In the genomic region with DNA sequence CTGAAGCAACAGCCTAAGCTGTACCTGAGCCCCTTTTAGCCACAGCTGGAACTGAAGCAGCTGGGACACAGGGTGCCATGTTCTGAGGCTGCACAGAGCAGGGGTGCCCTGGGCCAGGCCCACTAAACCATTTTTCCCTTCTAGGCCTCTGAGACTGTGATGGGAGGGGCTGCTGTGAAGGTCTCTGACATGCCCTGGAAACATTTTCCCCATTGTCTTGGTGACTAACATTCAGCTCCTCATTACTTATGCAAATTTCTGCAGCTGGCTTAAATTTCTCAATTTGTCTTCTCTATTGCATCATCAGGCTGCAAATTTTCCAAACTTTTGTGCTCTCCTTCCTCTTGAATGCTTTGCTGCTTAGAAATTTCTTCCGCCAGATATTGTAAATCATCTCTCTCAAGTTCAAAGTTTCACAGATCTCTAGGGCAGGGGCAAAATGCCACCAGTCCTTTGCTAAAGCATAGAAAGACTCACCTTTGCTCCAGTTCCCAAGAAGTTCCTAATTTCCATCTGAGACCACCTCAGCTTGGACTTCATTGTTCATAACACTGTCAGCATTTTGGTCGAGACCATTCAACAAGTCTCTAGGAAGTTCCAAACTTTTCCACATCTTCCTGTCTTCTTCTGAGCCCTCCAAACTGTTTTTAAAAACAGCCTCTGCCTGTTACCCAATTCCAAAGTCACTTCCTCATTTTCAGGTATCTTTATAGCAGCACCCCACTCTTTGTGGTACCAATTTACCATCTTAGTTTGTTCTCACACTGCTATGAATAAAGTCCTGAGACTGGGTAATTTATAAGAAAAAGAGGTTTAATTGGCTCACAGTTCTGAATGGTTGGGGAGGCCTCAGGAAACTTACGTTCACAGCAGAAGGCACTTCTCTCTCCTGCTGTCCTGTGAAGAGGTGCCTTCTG, we compare ENCODE assay signal across 15 cellular contexts. TPM values are rescaled to one million over a fixed set of nuclear protein-coding genes. Genes with fewer than 3 reads are reported as not detected.
A peak's percentile ranks its signal among the peaks of the same experiment; 100 is the strongest.
DNase-seq lines count a peak whose midpoint lies in the region; ATAC-seq, FAIRE-seq and TF ChIP-seq lines count a peak whose summit lies in the region.
"Had no signal": no experiment of that assay in that cellular context is flagged by ENCODE, and none has a peak within 500 bp of the region (broad histone marks: within the 10 kb centered on the region; RNA-seq: fewer than 3 reads in every experiment).

No MANE protein-coding gene starts in this region.

- H2AK5ac ChIP-seq in IMR-90 (ENCODE audit: low read depth, low read length): no peak overlapping the region

- peak overlapping the region; percentile 66 for H3K27ac ChIP-seq in A673 (ENCODE audit: low read depth, low read length, poor library complexity, severe bottlenecking)
- no peak overlapping the region for H3K27ac ChIP-seq in IMR-90 (ENCODE audit: insufficient read depth, low read length)
- H3K27ac ChIP-seq in GM12878 (ENCODE audit: control insufficient read depth, insufficient read depth): no peak overlapping the region
- peak overlapping the region; percentile 34 for H3K27ac ChIP-seq in lower lobe of right lung
- H3K27ac ChIP-seq: ovary had no signal

- H3K4me3 ChIP-seq in A673 (ENCODE audit: low read depth, low read length, poor library complexity, severe bottlenecking): no peak overlapping the region
- H3K4me3 ChIP-seq in IMR-90 (ENCODE audit: insufficient read depth, low read depth, low read length): no peak overlapping the region
- no peak overlapping the region for H3K4me3 ChIP-seq in GM12878
- H3K4me3 ChIP-seq in lower lobe of right lung: no peak overlapping the region
- H3K4me3 ChIP-seq: ovary had no signal

- H4K91ac ChIP-seq in IMR-90 (ENCODE audit: insufficient read depth, low read depth, low read length): no peak overlapping the region

- no peak overlapping the region for H3K14ac ChIP-seq in IMR-90 (replicated peaks; ENCODE audit: low read depth, low read length)

- H3K9me3 ChIP-seq in A673 (ENCODE audit: low read depth, low read length, poor library complexity, severe bottlenecking): no peaks in the 10 kb centered on the region
- H3K9me3 ChIP-seq in IMR-90 (ENCODE audit: control insufficient read depth, insufficient read depth, low read length): no peaks in the 10 kb centered on the region
- H3K9me3 ChIP-seq in GM12878 (replicated peaks; ENCODE audit: control insufficient read depth, insufficient read depth, low read length): no peaks in the 10 kb centered on the region; the same call in 2 of the 3 replicates
- no peaks in the 10 kb centered on the region for H3K9me3 ChIP-seq in lower lobe of right lung
- H3K9me3 ChIP-seq: ovary had no signal

- no peaks in the 10 kb centered on the region for H3K79me2 ChIP-seq in GM12878 (ENCODE audit: control insufficient read depth, insufficient read depth, low read length)

- no peak overlapping the region for H2BK5ac ChIP-seq in IMR-90 (ENCODE audit: low read depth, low read length, poor library complexity, severe bottlenecking)

- no peak for TF ChIP-seq POLR2A in IMR-90 (IDR thresholded peaks at IDR 0.05; ENCODE audit: low read depth, low read length)
- TF ChIP-seq POLR2A in GM12878 (IDR thresholded peaks at IDR 0.05; ENCODE audit: low read depth, low read length): no peak

- ATAC-seq in IMR-90 (ENCODE audit: low read depth) (no peak), GM12878 (no peak), lower lobe of right lung (peak in 1 of 2 donors; percentile 35)
- ATAC-seq: activated CD4-positive, CD25-positive, alpha-beta regulatory T cell treated with anti-CD3 and anti-CD28 coated beads, Interleukin-2, amount 50 U/mL, for 24 hours had no signal

- RAD21 ChIA-PET in GM12878 (lab: Charles Lee; ENCODE audit: unreplicated experiment): no interaction called here

- H3K4me1 ChIP-seq in A673 (ENCODE audit: insufficient read depth, low read length, poor library complexity, severe bottlenecking) (peaks cover 44% of the 10 kb centered on the region), IMR-90 (ENCODE audit: control insufficient read depth, insufficient read depth, low read length) (no peaks in the 10 kb centered on the region), GM12878 (ENCODE audit: control insufficient read depth, insufficient read depth, low read length) (no peaks in the 10 kb centered on the region), lower lobe of right lung (peaks cover 21% of the 10 kb centered on the region)

- no peak overlapping the region for H2BK15ac ChIP-seq in IMR-90 (ENCODE audit: low read depth, low read length)

- no peak overlapping the region for H4K8ac ChIP-seq in IMR-90 (ENCODE audit: low read depth in 2 of 2, low read length in 2 of 2)

- 33% methylated on average over 1 of the region's 3 CpGs; no CpG with 5 or more reads in 1 of the 2 experiments for WGBS in IMR-90 (ENCODE audit: extremely low coverage in 2 of 2, insufficient read length in 1 of 2), 2 experiments
- WGBS in GM12878 (ENCODE audit: insufficient coverage, insufficient replicate concordance, low lambda C conversion rate, missing lambda C conversion rate): 30% methylated on average over 3 of the region's 3 CpGs

- no peak overlapping the region for H2BK20ac ChIP-seq in IMR-90 (ENCODE audit: low read depth, low read length)

- H3K23ac ChIP-seq in IMR-90 (ENCODE audit: low read depth, low read length): no peak overlapping the region

- no peak overlapping the region for H2AK9ac ChIP-seq in IMR-90 (replicated peaks; ENCODE audit: low read depth, low read length, poor library complexity)

- in situ Hi-C loops in IMR-90 (cut with MboI; ENCODE audit: low sequenced_read_pairs) (no loop called here), GM12878 (cut with MboI) (no loop called here)

- peak; percentile 50 for DNase-seq in A673 (ENCODE audit: low spot score)
- DNase-seq in IMR-90: no peak
- DNase-seq in GM12878 (ENCODE audit: low read depth, low spot score): no peak
- DNase-seq in lower lobe of right lung: no peak
- DNase-seq in epidermal melanocyte (ENCODE audit: insufficient read length, low spot score): no peak
- no peak for DNase-seq in NCI-H1417 treated with DMSO at 0.1 percent for 48 hours (lab: John Stamatoyannopoulos, UW)
- no peak for DNase-seq in RKO (ENCODE audit: low spot score)
- no peak for DNase-seq in amniotic stem cell (lab: John Stamatoyannopoulos, UW)
- DNase-seq: erythroblast; MM.1S; NCI-H2227 treated with DMSO at 0.1 percent for 48 hours; stimulated activated CD4-positive, alpha-beta T cell treated with anti-CD3 and anti-CD28 coated beads, Interleukin-12 subunit alpha, Interleukin-12 subunit beta, amount 100 ng/mL, for 4 hours had no signal

- TF ChIP-seq CTCF in A673 (conservative IDR thresholded peaks at IDR 0.05; ENCODE audit: low read depth, low read length) (no peak), IMR-90 (conservative IDR thresholded peaks at IDR 0.05; ENCODE audit: low read depth, low read length) (no peak), GM12878 (IDR thresholded peaks at IDR 0.05 in 2 of 3, conservative IDR thresholded peaks at IDR 0.05 in 1 of 3; ENCODE audit: control insufficient read depth in 2 of 3, extremely low read depth in 1 of 3, insufficient read depth in 1 of 3, low read depth in 3 of 3, low read length in 3 of 3) (no peak), lower lobe of right lung (IDR thresholded peaks at IDR 0.05) (no peak)

- H3K4me2 ChIP-seq in IMR-90 (ENCODE audit: low read depth, low read length): no peak overlapping the region
- H3K4me2 ChIP-seq in GM12878 (ENCODE audit: control insufficient read depth, insufficient read depth): no peak overlapping the region

- SMC1A ChIA-PET in GM12878 (lab: Charles Lee; ENCODE audit: uncharacterized antibody, unreplicated experiment): interaction anchor here (0.6 kb wide), 1 partner anchor 154 kb away, joined by 3 read pairs; no protein-coding TSS in a partner anchor

- H3K18ac ChIP-seq in IMR-90 (ENCODE audit: low read depth, low read length): no peak overlapping the region; the same call in 1 of the 2 replicates

- POLR2A ChIA-PET in A673 (lab: Charles Lee; ENCODE audit: low non-redundant PET) (no interaction called here), IMR-90 (lab: Charles Lee; ENCODE audit: unreplicated experiment) (no interaction called here), GM12878 (lab: Charles Lee) (no interaction called here)

- CTCF ChIA-PET in A673 (lab: Charles Lee): interaction anchor here (0.6 kb wide), 1 partner anchor 442 kb away, joined by 6 read pairs; no protein-coding TSS in a partner anchor
- CTCF ChIA-PET in IMR-90 (lab: Yijun Ruan, JAX): no interaction called here
- CTCF ChIA-PET in GM12878 (lab: Yijun Ruan, JAX): no interaction called here

- no peaks in the 10 kb centered on the region for H3K79me1 ChIP-seq in IMR-90 (ENCODE audit: low read depth in 1 of 2, low read length in 2 of 2)

- H4K20me1 ChIP-seq in IMR-90 (ENCODE audit: insufficient read depth, low read length) (no peaks in the 10 kb centered on the region), GM12878 (ENCODE audit: control insufficient read depth, insufficient read depth) (no peaks in the 10 kb centered on the region)

- H2AFZ ChIP-seq in IMR-90 (replicated peaks; ENCODE audit: low read length, poor library complexity) (no peak overlapping the region), GM12878 (ENCODE audit: control insufficient read depth, low read depth, low read length) (no peak overlapping the region)

- H3K4ac ChIP-seq in IMR-90 (ENCODE audit: low read depth, low read length): no peak overlapping the region

- no peak overlapping the region for H4K5ac ChIP-seq in IMR-90 (ENCODE audit: low read depth, low read length)

- no peak overlapping the region; the same call in 1 of the 2 replicates for H3K56ac ChIP-seq in IMR-90 (ENCODE audit: extremely low read depth, insufficient read depth, low read length)

- H2BK120ac ChIP-seq in IMR-90 (ENCODE audit: low read depth, low read length): no peak overlapping the region

- H3K9ac ChIP-seq in IMR-90 (ENCODE audit: low read depth, low read length) (no peak overlapping the region), GM12878 (ENCODE audit: control insufficient read depth, insufficient read depth, low read length) (no peak overlapping the region)

- intact Hi-C loops in A673 (cut with micrococcal nuclease; ENCODE audit: unreplicated experiment): no loop called here
- intact Hi-C loops in IMR-90 (cut with micrococcal nuclease): no loop called here
- intact Hi-C loops in GM12878 (cut with micrococcal nuclease; ENCODE audit: unreplicated experiment): no loop called here
- intact Hi-C loops in lower lobe of right lung (cut with DNase I): no loop called here

- no peak for TF ChIP-seq EP300 in GM12878 (IDR thresholded peaks at IDR 0.05; ENCODE audit: borderline replicate concordance in 1 of 2, control insufficient read depth in 1 of 2, low read depth in 2 of 2, low read length in 2 of 2)

- H3K36me3 ChIP-seq in A673 (ENCODE audit: insufficient read depth, low read length, poor library complexity, severe bottlenecking) (no peaks in the 10 kb centered on the region), IMR-90 (ENCODE audit: control insufficient read depth, insufficient read depth, low read length) (no peaks in the 10 kb centered on the region), GM12878 (ENCODE audit: control insufficient read depth in 2 of 2, insufficient read depth in 2 of 2, low read length in 1 of 2) (no peaks in the 10 kb centered on the region), lower lobe of right lung (no peaks in the 10 kb centered on the region)
- H3K36me3 ChIP-seq: ovary had no signal

- H3K27me3 ChIP-seq in A673 (replicated peaks; ENCODE audit: insufficient read depth, low read depth, low read length, poor library complexity) (no peaks in the 10 kb centered on the region), IMR-90 (ENCODE audit: control insufficient read depth, insufficient read depth, low read length) (peaks cover 10% of the 10 kb centered on the region), GM12878 (replicated peaks in 1 of 2; ENCODE audit: control insufficient read depth in 2 of 2, insufficient read depth in 2 of 2, low read length in 1 of 2) (no peaks in the 10 kb centered on the region; a peak in 1 of 4 replicates), lower lobe of right lung (ENCODE audit: low read depth) (no peaks in the 10 kb centered on the region)
- H3K27me3 ChIP-seq: ovary had no signal

- no peak for FAIRE-seq in GM12878 (lab: Jason Lieb, UNC)
- FAIRE-seq: colon had no signal

- H3K9me1 ChIP-seq in IMR-90 (ENCODE audit: insufficient read depth, low read length): no peaks in the 10 kb centered on the region

- dilution Hi-C loops in IMR-90 (cut with HindIII; ENCODE audit: low sequenced_read_pairs, unreplicated experiment): no loop called here

- no TSS peak for BruUV-seq in A673 (replicated peaks; lab: Mats Ljungman, UMichigan)
- no TSS peak for BruUV-seq in IMR-90 (replicated peaks; lab: Mats Ljungman, UMichigan)
- BruUV-seq in GM12878 (replicated peaks; lab: Mats Ljungman, UMichigan): no TSS peak

- no peak for TF ChIP-seq RAD21 in IMR-90 (IDR thresholded peaks at IDR 0.05; ENCODE audit: low read length)
- no peak for TF ChIP-seq RAD21 in GM12878 (IDR thresholded peaks at IDR 0.05; ENCODE audit: insufficient read depth, low read depth, low read length)

RNA-seq across cellular contexts. Expression of gene TMEM100, which starts 49.8 kb away (rescaled TPM):
- total RNA-seq in A673 (2021) (7.9 and 9.3 TPM in 2 replicates), IMR-90 (2012; rRNA removed) (0.28 and 0.36 TPM in 2 replicates), GM12878 (2014; rRNA removed) (not detected in 2 replicates), GM12878 (2014; rRNA removed; fragmentation: Illumina TruSeq; extraction: Trizol) (not detected in 2 replicates), GM12878 (2021) (not detected in 2 replicates), lower lobe of right lung (443 TPM)
- polyA plus RNA-seq in IMR-90 (2012; rRNA removed) (0.16 and 0.21 TPM in 2 replicates), GM12878 (2011; rRNA removed) (not detected in 2 replicates), GM12878 (2014; fragmentation: Illumina TruSeq; extraction: Trizol) (not detected in 2 replicates), GM12878 (2014; fragmentation: Nextera tagmentation; extraction: Ambion mirVana) (not detected), GM12878 (2014; rRNA removed) (not detected in 2 replicates), GM12878 (2016; fragmentation: Nextera tagmentation; extraction: Ambion mirVana) (not detected)
- 0.10 and 0.18 TPM in 2 replicates for polyA plus RNA-seq in IMR-90 (2012; cell fraction: cytosol; rRNA removed)
- 0.11 and 0.13 TPM in 2 replicates for polyA plus RNA-seq in IMR-90 (2012; cell fraction: nucleus; rRNA removed; ENCODE audit: low replicate concordance)
- not detected in 2 replicates for total RNA-seq in GM12878 (2013; cell fraction: nucleolus; rRNA removed)
- polyA plus RNA-seq in GM12878 (2011; ENCODE audit: low read depth): not detected
- polyA plus RNA-seq in GM12878 (2011; cell fraction: cytosol; rRNA removed): not detected in 2 replicates
- polyA plus RNA-seq in GM12878 (2011; cell fraction: nucleus; rRNA removed): not detected in 2 replicates
- polyA plus RNA-seq in GM12878 (2012): 0.08 TPM in 2 replicates
- polyA minus RNA-seq in GM12878 (2011; rRNA and poly(A)+ RNA removed): not detected in 2 replicates
- polyA minus RNA-seq in GM12878 (2011; cell fraction: cytosol; rRNA and poly(A)+ RNA removed): not detected in 2 replicates
- polyA minus RNA-seq in GM12878 (2011; cell fraction: nucleus; rRNA and poly(A)+ RNA removed): not detected in 2 replicates

Comparison
In these comparisons a context has a peak if more than half of its experiments do, and no peak if none do; other contexts are left out.
1. H3K27ac ChIP-seq: peak in A673 (single experiment) and lower lobe of right lung (single experiment); none in IMR-90 (single experiment) and GM12878 (single experiment).
2. RNA of gene TMEM100, which starts 49.8 kb away (total RNA-seq): 443 TPM in lower lobe of right lung (single experiment); 7.9 to 9.3 TPM in A673, 0.28 to 0.36 TPM in IMR-90 and not detected in GM12878; every median in the first group is over 10 times any median in the second.